15 cellular contexts compared by ENCODE assay signal in the genomic region with DNA sequence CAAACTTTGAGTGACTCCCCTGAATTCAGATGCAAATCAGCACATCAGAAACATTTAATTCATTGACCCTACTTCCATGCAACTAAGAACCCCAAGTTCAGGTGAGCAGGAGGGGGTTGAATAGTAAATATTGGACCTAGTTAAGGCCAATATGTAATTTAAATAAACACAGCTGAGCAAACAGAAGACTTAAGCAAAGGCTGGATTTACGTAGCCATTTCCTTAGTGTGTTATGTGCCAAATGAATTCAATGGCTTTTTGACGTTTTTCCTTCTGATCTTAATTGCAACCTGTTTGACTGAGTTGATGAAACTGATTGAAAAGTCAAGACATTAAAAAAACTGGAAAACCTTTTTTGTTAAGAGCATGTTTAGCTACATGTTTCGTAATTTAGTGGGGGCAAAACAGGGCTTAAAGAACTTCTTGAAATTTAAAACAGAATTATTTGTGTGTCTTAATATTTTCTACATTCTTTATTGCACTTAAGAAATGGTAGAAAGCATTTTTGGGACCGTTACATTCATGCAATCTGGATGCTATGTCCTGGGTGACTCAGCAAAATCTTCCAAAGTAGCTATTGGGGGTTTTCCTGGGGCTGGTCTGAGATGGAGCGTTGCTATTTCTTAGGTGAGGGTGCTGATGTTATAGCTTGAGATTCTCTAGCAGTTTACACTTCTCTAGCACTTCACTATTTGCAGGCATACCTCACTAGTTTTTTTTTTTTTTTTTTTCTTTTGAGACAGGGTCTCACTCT. TPM values are rescaled to one million over a fixed set of nuclear protein-coding genes. Genes with fewer than 3 reads are reported as not detected.
DNase-seq lines count a peak whose midpoint lies in the region; TF ChIP-seq lines count a peak whose summit lies in the region.
"Had no signal": no experiment of that assay in that cellular context is flagged by ENCODE, and none has a peak within 500 bp of the region (broad histone marks: within the 10 kb centered on the region; RNA-seq: fewer than 3 reads in every experiment).

No MANE protein-coding gene starts in this region.

- H3K4me3 ChIP-seq in coronary artery (no peak overlapping the region), lower leg skin (ENCODE audit: low read depth, poor library complexity, severe bottlenecking) (no peak overlapping the region)
- H3K4me3 ChIP-seq: BLaER1, heart right ventricle had no signal

- 54 to 59% methylated on average over 5 of the region's 5 CpGs for WGBS in lower leg skin, 2 donors

- intact Hi-C loops in lower leg skin (cut with DNase I; ENCODE audit: low total_unique reads): no loop called here

- H3K4me1 Mint-ChIP-seq in glutamatergic neuron (ENCODE audit: low read depth, unreplicated experiment): no peaks in the 10 kb centered on the region

- no peaks in the 10 kb centered on the region for H3K27me3 Mint-ChIP-seq in glutamatergic neuron (ENCODE audit: unreplicated experiment)

- TF ChIP-seq CTCF in coronary artery (IDR thresholded peaks at IDR 0.05): no peak
- TF ChIP-seq CTCF in lower leg skin (IDR thresholded peaks at IDR 0.05): no peak
- no peak for TF ChIP-seq CTCF in glutamatergic neuron (IDR thresholded peaks at IDR 0.05; ENCODE audit: partially characterized antibody, unreplicated experiment)

- TF ChIP-seq POLR2A in lower leg skin (IDR thresholded peaks at IDR 0.05): no peak

- peaks cover 6% of the 10 kb centered on the region for H3K36me3 Mint-ChIP-seq in glutamatergic neuron (ENCODE audit: unreplicated experiment)
- H3K36me3 Mint-ChIP-seq: activated naive CD8-positive, alpha-beta T cell had no signal

- no peak overlapping the region for H3K27ac Mint-ChIP-seq in glutamatergic neuron (ENCODE audit: unreplicated experiment)
- H3K27ac Mint-ChIP-seq: activated naive CD8-positive, alpha-beta T cell had no signal

- no peak overlapping the region for H3K27ac ChIP-seq in coronary artery
- H3K27ac ChIP-seq: BLaER1, heart right ventricle had no signal

- H3K9me3 Mint-ChIP-seq in glutamatergic neuron (ENCODE audit: unreplicated experiment): peaks cover 2% of the 10 kb centered on the region

- H3K4me3 Mint-ChIP-seq in glutamatergic neuron (ENCODE audit: unreplicated experiment): no peak overlapping the region
- H3K4me3 Mint-ChIP-seq: activated naive CD8-positive, alpha-beta T cell had no signal

- peak; percentile 77 for DNase-seq in DMS153 treated with DMSO at 0.1 percent for 48 hours (lab: John Stamatoyannopoulos, UW; ENCODE audit: unreplicated experiment)
- DNase-seq in NCI-H1436 (lab: John Stamatoyannopoulos, UW): peak; percentile 20
- peak; percentile 90 to 93 for DNase-seq in SHP77 (lab: John Stamatoyannopoulos, UW)
- peak; percentile 12 for DNase-seq in glomerular endothelial cell (ENCODE audit: extremely low read depth, low read depth, low spot score)
- no peak for DNase-seq in stimulated activated CD4-positive, alpha-beta T cell treated with anti-CD3 and anti-CD28 coated beads, Interleukin-2, amount 100 ng/mL, for 48 hours
- DNase-seq in coronary artery (ENCODE audit: low spot score): no peak
- DNase-seq in lower leg skin (ENCODE audit: low spot score in 2 of 2): no peak
- DNase-seq in glutamatergic neuron: no peak
- DNase-seq: activated CD8-positive, alpha-beta memory T cell treated with anti-CD3 and anti-CD28 coated beads for 24 hours; heart right ventricle; posterior cingulate gyrus; stimulated activated CD4-positive, alpha-beta T cell treated with anti-CD3 and anti-CD28 coated beads, Interleukin-4, amount 100 ng/mL, for 4 hours; T1000 had no signal

RNA-seq across cellular contexts. Expression of a gene that starts 25.5 kb away (rescaled TPM):
- total RNA-seq in glomerular endothelial cell (0.47 and 1.2 TPM in 2 replicates), lower leg skin (1 to 10 TPM in 3 of 4 donors, under 1 TPM in 1; 0.95 to 4.1 (median 1.7) TPM), glutamatergic neuron (ENCODE audit: unreplicated experiment) (not detected)

Comparison
In these comparisons a context has a peak if more than half of its experiments do, and no peak if none do; other contexts are left out.
1. DNase-seq: peak in DMS153 treated with DMSO at 0.1 percent for 48 hours (single experiment), NCI-H1436 (single experiment), SHP77 (2 of 2) and glomerular endothelial cell (single experiment); none in stimulated activated CD4-positive, alpha-beta T cell treated with anti-CD3 and anti-CD28 coated beads, Interleukin-2, amount 100 ng/mL, for 48 hours (0 of 2), coronary artery (single experiment), lower leg skin (0 of 2) and glutamatergic neuron (single experiment).